Comparison of ENCODE assay signal across 12 cellular contexts in genomic region chr17:75808549-75808904, GRCh38. TPM values are rescaled to one million over a fixed set of nuclear protein-coding genes. Genes with fewer than 3 reads are reported as not detected.
A peak's percentile ranks its signal among the peaks of the same experiment; 100 is the strongest.
DNase-seq lines count a peak whose midpoint lies in the region; ATAC-seq and TF ChIP-seq lines count a peak whose summit lies in the region.
"Had no signal": no experiment of that assay in that cellular context is flagged by ENCODE, and none has a peak within 500 bp of the region (broad histone marks: within the 10 kb centered on the region; RNA-seq: fewer than 3 reads in every experiment).

No MANE protein-coding gene starts in this region.

- TF ChIP-seq POLR2A in heart left ventricle (IDR thresholded peaks at IDR 0.05): no peak

- intact Hi-C loops in CD4-positive, alpha-beta memory T cell (cut with micrococcal nuclease): no loop called here
- intact Hi-C loops in heart left ventricle (cut with DNase I): loop anchor here in 1 of 10 donors (2.0 kb wide), 1 partner anchor 24 kb away; the partner anchor contains the start of gene UNK

- H3K27me3 ChIP-seq in CD4-positive, alpha-beta memory T cell (ENCODE audit: insufficient read depth, low read length): no peaks in the 10 kb centered on the region
- no peaks in the 10 kb centered on the region for H3K27me3 ChIP-seq in heart left ventricle
- no peaks in the 10 kb centered on the region for H3K27me3 ChIP-seq in skeletal muscle satellite cell (ENCODE audit: control insufficient read depth, insufficient read depth, low read length)
- H3K27me3 ChIP-seq: MG63 had no signal

- H3K27me3 Mint-ChIP-seq in CD4-positive, alpha-beta memory T cell: no peaks in the 10 kb centered on the region
- no peaks in the 10 kb centered on the region for H3K27me3 Mint-ChIP-seq in T-helper 17 cell
- H3K27me3 Mint-ChIP-seq: CD8-positive, alpha-beta memory T cell had no signal

- CTCF ChIA-PET in CD4-positive, alpha-beta memory T cell (lab: Charles Lee; ENCODE audit: partially characterized antibody): interaction anchor here (1.4 kb wide), 1 partner anchor 25 kb away, joined by 3 read pairs; no protein-coding TSS in a partner anchor

- no peaks in the 10 kb centered on the region for H3K9me3 ChIP-seq in CD4-positive, alpha-beta memory T cell (ENCODE audit: control insufficient read depth in 1 of 2, low read length in 2 of 2)
- H3K9me3 ChIP-seq in T-helper 17 cell (ENCODE audit: control insufficient read depth, low read length, poor library complexity, severe bottlenecking) (no peaks in the 10 kb centered on the region), heart left ventricle (no peaks in the 10 kb centered on the region), skeletal muscle satellite cell (replicated peaks; ENCODE audit: low read length) (no peaks in the 10 kb centered on the region)
- H3K9me3 ChIP-seq: MG63 had no signal

- WGBS in heart left ventricle, 4 donors: 22 to 32% (median 31%) methylated on average over 4 of the region's 4 CpGs

- peaks cover 0 to 24% of the 10 kb centered on the region in 2 donors for H3K36me3 Mint-ChIP-seq in CD4-positive, alpha-beta memory T cell
- H3K36me3 Mint-ChIP-seq in T-helper 17 cell (ENCODE audit: low read depth): peaks cover 2% of the 10 kb centered on the region

- POLR2A ChIA-PET in CD4-positive, alpha-beta memory T cell (lab: Charles Lee; ENCODE audit: partially characterized antibody): interaction anchor here (0.6 kb wide), 1 partner anchor 498 kb away, joined by 4 read pairs; no protein-coding TSS in a partner anchor

- peak overlapping the region; percentile 29 for H3K4me2 ChIP-seq in skeletal muscle satellite cell (ENCODE audit: low read length)

- no peak overlapping the region for H3K4me3 Mint-ChIP-seq in CD4-positive, alpha-beta memory T cell
- H3K4me3 Mint-ChIP-seq in T-helper 17 cell: no peak overlapping the region
- H3K4me3 Mint-ChIP-seq: CD8-positive, alpha-beta memory T cell had no signal

- TF ChIP-seq CTCF in heart left ventricle (IDR thresholded peaks at IDR 0.05): no peak

- DNase-seq in CD4-positive, alpha-beta memory T cell: no peak
- no peak for DNase-seq in T-helper 17 cell
- no peak for DNase-seq in heart left ventricle
- no peak for DNase-seq in NCI-H2081 treated with DMSO at 0.1 percent for 48 hours (lab: John Stamatoyannopoulos, UW)
- DNase-seq in NCI-H748 treated with DMSO at 0.1 percent for 48 hours (lab: John Stamatoyannopoulos, UW): no peak
- no peak for DNase-seq in NCI-H2029 treated with DMSO at 0.1 percent for 48 hours (lab: John Stamatoyannopoulos, UW)
- DNase-seq in DMS114 treated with DMSO at 0.1 percent for 48 hours (lab: John Stamatoyannopoulos, UW; ENCODE audit: unreplicated experiment): no peak
- DNase-seq: activated CD4-positive, CD25-positive, alpha-beta regulatory T cell; MG63; SHP77 had no signal

- no peaks in the 10 kb centered on the region for H3K4me1 ChIP-seq in CD4-positive, alpha-beta memory T cell (ENCODE audit: insufficient read depth, low read length)
- H3K4me1 ChIP-seq in heart left ventricle (peaks cover 8 to 45% (median 32%) of the 10 kb centered on the region in 12 donors), skeletal muscle satellite cell (ENCODE audit: control insufficient read depth, insufficient read depth, low read length) (peaks cover 23% of the 10 kb centered on the region)

- H3K36me3 ChIP-seq in CD4-positive, alpha-beta memory T cell (ENCODE audit: insufficient read depth, low read length): peaks cover 36% of the 10 kb centered on the region
- peaks cover 0 to 45% (median 31%) of the 10 kb centered on the region in 9 donors for H3K36me3 ChIP-seq in heart left ventricle
- H3K36me3 ChIP-seq in skeletal muscle satellite cell (ENCODE audit: insufficient read depth, low read length): peaks cover 29% of the 10 kb centered on the region

- no peak overlapping the region for H3K27ac ChIP-seq in CD4-positive, alpha-beta memory T cell (ENCODE audit: low read depth, low read length)
- peak overlapping the region; percentile 62 to 93 (median 84) for H3K27ac ChIP-seq in heart left ventricle

- ATAC-seq in T-helper 17 cell: no peak
- ATAC-seq in heart left ventricle: peak in 3 of 4 donors; percentile 4 to 30 (median 5)

- H3K9ac ChIP-seq in skeletal muscle satellite cell (ENCODE audit: low read depth, low read length): peak overlapping the region; percentile 2

- peaks cover 0 to 10% (median 3%) of the 10 kb centered on the region in 4 donors for H3K4me1 Mint-ChIP-seq in CD4-positive, alpha-beta memory T cell
- H3K4me1 Mint-ChIP-seq in T-helper 17 cell: peaks cover 6% of the 10 kb centered on the region

- H3K27ac Mint-ChIP-seq in CD4-positive, alpha-beta memory T cell: peak overlapping the region in 5 of 7 donors; percentile 35 to 79 (median 67)
- peak overlapping the region; percentile 78 for H3K27ac Mint-ChIP-seq in T-helper 17 cell

- no peak overlapping the region for H3K4me3 ChIP-seq in CD4-positive, alpha-beta memory T cell (ENCODE audit: low read length in 2 of 2)
- peak overlapping the region in 1 of 12 donors; percentile 5 for H3K4me3 ChIP-seq in heart left ventricle
- H3K4me3 ChIP-seq in skeletal muscle satellite cell (ENCODE audit: low read length): no peak overlapping the region
- H3K4me3 ChIP-seq: MG63 had no signal

- H3K9me3 Mint-ChIP-seq in CD4-positive, alpha-beta memory T cell: no peaks in the 10 kb centered on the region
- H3K9me3 Mint-ChIP-seq: CD8-positive, alpha-beta memory T cell had no signal

RNA-seq across cellular contexts. Expression of gene UNK, which starts 23.9 kb away (rescaled TPM):
- total RNA-seq in CD4-positive, alpha-beta memory T cell: 10 to 100 TPM; 45.8 to 48.1 TPM
- polyA plus RNA-seq in CD4-positive, alpha-beta memory T cell: 10 to 100 TPM; 22.2 to 22.9 TPM
- total RNA-seq in T-helper 17 cell (10 to 100 TPM; 30.3 to 33.4 TPM), heart left ventricle (10 to 100 TPM; 11.3 to 27.5 (median 16.3) TPM)
- polyA plus RNA-seq in heart left ventricle: 10 to 100 TPM; 14.6 to 18.5 TPM
- total RNA-seq in skeletal muscle satellite cell (2012; rRNA removed): 10.9 and 12.9 TPM in 2 replicates

RNA-seq across cellular contexts. Expression of gene UNC13D, which starts 35.7 kb away (rescaled TPM):
- total RNA-seq in CD4-positive, alpha-beta memory T cell: 100 to 1,000 TPM; 161 to 171 TPM
- 10 to 100 TPM; 39.6 to 78.9 TPM for polyA plus RNA-seq in CD4-positive, alpha-beta memory T cell
- total RNA-seq in T-helper 17 cell (100 to 1,000 TPM; 164 TPM), heart left ventricle (10 to 100 TPM in 2 of 9 donors, 1 to 10 TPM in 7; 2.1 to 28.5 (median 6.0) TPM)
- 1 to 10 TPM; 4.5 to 5.8 TPM for polyA plus RNA-seq in heart left ventricle
- under 0.01 and 1.0 TPM in 2 replicates for total RNA-seq in skeletal muscle satellite cell (2012; rRNA removed)

RNA-seq across cellular contexts. Expression of gene GALK1, which starts 43.5 kb away (rescaled TPM):
- total RNA-seq in CD4-positive, alpha-beta memory T cell: 10 to 100 TPM; 25.7 to 25.9 TPM
- polyA plus RNA-seq in CD4-positive, alpha-beta memory T cell: 10 to 100 TPM; 17.5 to 18.1 TPM
- total RNA-seq in T-helper 17 cell (1 to 10 TPM; 9.6 to 9.7 TPM), heart left ventricle (10 to 100 TPM in 8 of 9 donors, 1 to 10 TPM in 1; 9.6 to 30.6 (median 16.5) TPM)
- polyA plus RNA-seq in heart left ventricle: 10 to 100 TPM; 25.5 to 31.2 TPM
- total RNA-seq in skeletal muscle satellite cell (2012; rRNA removed): 41.8 and 53.3 TPM in 2 replicates

RNA-seq across cellular contexts. Expression of gene WBP2, which starts 46.6 kb away (rescaled TPM):
- total RNA-seq in CD4-positive, alpha-beta memory T cell: 100 to 1,000 TPM; 159 to 160 TPM
- 100 to 1,000 TPM in 1 of 2 donors, 10 to 100 TPM in 1; 80.3 to 127 TPM for polyA plus RNA-seq in CD4-positive, alpha-beta memory T cell
- total RNA-seq in T-helper 17 cell (100 to 1,000 TPM in 1 of 2 donors, 10 to 100 TPM in 1; 86.0 to 114 TPM), heart left ventricle (100 to 1,000 TPM; 134 to 311 (median 158) TPM)
- 100 to 1,000 TPM; 128 to 217 TPM for polyA plus RNA-seq in heart left ventricle
- 15.1 and 18.5 TPM in 2 replicates for total RNA-seq in skeletal muscle satellite cell (2012; rRNA removed)

Comparison
In these comparisons a context has a peak if more than half of its experiments do, and no peak if none do; other contexts are left out.
1. RNA of gene UNC13D, which starts 35.7 kb away (total RNA-seq): 161 to 171 TPM in CD4-positive, alpha-beta memory T cell and 164 TPM in T-helper 17 cell; 2.1 to 28.5 TPM in heart left ventricle; every median in the first group is over 4 times any median in the second.